In genomic region chr6:15250440-15251168, GRCh38 we compare ENCODE assay signal across 11 cellular contexts. TPM values are rescaled to one million over a fixed set of nuclear protein-coding genes. Genes with fewer than 3 reads are reported as not detected.
A peak's percentile ranks its signal among the peaks of the same experiment; 100 is the strongest.
DNase-seq lines count a peak whose midpoint lies in the region; ATAC-seq and TF ChIP-seq lines count a peak whose summit lies in the region.
"Had no signal": no experiment of that assay in that cellular context is flagged by ENCODE, and none has a peak within 500 bp of the region (broad histone marks: within the 10 kb centered on the region; RNA-seq: fewer than 3 reads in every experiment).

No MANE protein-coding gene starts in this region.

- POLR2A ChIA-PET in naive thymus-derived CD4-positive, alpha-beta T cell (lab: Charles Lee): interaction anchor here (0.7 to 1.9 kb wide), 5 partner anchors 11 to 154 kb away, joined by 3 to 6 read pairs (median 3); no protein-coding TSS in a partner anchor

- H3K4me3 ChIP-seq in HL-60 (replicated peaks; ENCODE audit: insufficient read depth, low read length) (no peak overlapping the region), thyroid gland (replicated peaks in 1 of 3) (no peak overlapping the region)
- no peak overlapping the region for H3K4me3 ChIP-seq in naive thymus-derived CD4-positive, alpha-beta T cell (ENCODE audit: low read length)

- no peaks in the 10 kb centered on the region for H3K9me3 ChIP-seq in naive thymus-derived CD4-positive, alpha-beta T cell (ENCODE audit: control insufficient read depth in 2 of 3, low read length in 3 of 3)
- no peaks in the 10 kb centered on the region for H3K9me3 ChIP-seq in thyroid gland

- no peak for TF ChIP-seq POLR2A in thyroid gland (IDR thresholded peaks at IDR 0.05)

- CTCF ChIA-PET in naive thymus-derived CD4-positive, alpha-beta T cell (lab: Charles Lee): no interaction called here

- peaks cover 0 to 6% (median 0%) of the 10 kb centered on the region in 3 experiments for H3K36me3 ChIP-seq in naive thymus-derived CD4-positive, alpha-beta T cell (ENCODE audit: control insufficient read depth in 2 of 3, insufficient read depth in 3 of 3, low read length in 3 of 3)
- H3K36me3 ChIP-seq in thyroid gland: no peaks in the 10 kb centered on the region

- peak overlapping the region; percentile 8 to 92 (median 72) for H3K27ac Mint-ChIP-seq in CD14-positive monocyte
- H3K27ac Mint-ChIP-seq in activated naive CD8-positive, alpha-beta T cell treated with anti-CD3 and anti-CD28 coated beads, Interleukin-2, amount 50 U/mL, for 24 hours: peak overlapping the region; percentile 95
- H3K27ac Mint-ChIP-seq in naive thymus-derived CD4-positive, alpha-beta T cell: peak overlapping the region; percentile 98 to 100 (median 100)

- in situ Hi-C loops in GM13976 (cut with MboI; ENCODE audit: low sequenced_read_pairs, unreplicated experiment): loop anchor here (10.0 kb wide), 1 partner anchor 74 kb away; no protein-coding TSS in a partner anchor

- peak overlapping the region in 1 of 2 donors; percentile 99 for H3K4me3 Mint-ChIP-seq in CD14-positive monocyte
- H3K4me3 Mint-ChIP-seq in activated naive CD8-positive, alpha-beta T cell treated with anti-CD3 and anti-CD28 coated beads, Interleukin-2, amount 50 U/mL, for 24 hours: peak overlapping the region; percentile 95
- peak overlapping the region in 8 of 10 donors; percentile 69 to 100 (median 94) for H3K4me3 Mint-ChIP-seq in naive thymus-derived CD4-positive, alpha-beta T cell

- TF ChIP-seq CTCF in CD14-positive monocyte (IDR thresholded peaks at IDR 0.05) (no peak), HL-60 (IDR thresholded peaks at IDR 0.05; ENCODE audit: insufficient read depth, low read length) (no peak), thyroid gland (IDR thresholded peaks at IDR 0.05) (no peak), GM13976 (IDR thresholded peaks at IDR 0.05; ENCODE audit: borderline replicate concordance, control extremely low read depth, extremely low read depth, insufficient read depth, missing control alignments) (no peak)

- H3K27ac ChIP-seq in HL-60 (replicated peaks): peak overlapping the region; percentile 61
- peak overlapping the region; percentile 90 for H3K27ac ChIP-seq in naive thymus-derived CD4-positive, alpha-beta T cell (ENCODE audit: low read depth, low read length)
- H3K27ac ChIP-seq in thyroid gland: peak overlapping the region in 1 of 3 donors; percentile 85

- WGBS in thyroid gland, 2 donors: 89 to 91% methylated on average over 12 of the region's 12 CpGs

- H3K36me3 Mint-ChIP-seq in CD14-positive monocyte: peaks cover 38 to 61% of the 10 kb centered on the region in 2 donors
- peaks cover 43% of the 10 kb centered on the region for H3K36me3 Mint-ChIP-seq in activated naive CD8-positive, alpha-beta T cell treated with anti-CD3 and anti-CD28 coated beads, Interleukin-2, amount 50 U/mL, for 24 hours (ENCODE audit: low read depth)
- H3K36me3 Mint-ChIP-seq in naive thymus-derived CD4-positive, alpha-beta T cell: peaks cover 3 to 22% (median 7%) of the 10 kb centered on the region in 5 donors

- intact Hi-C loops in CD14-positive monocyte (cut with micrococcal nuclease) (no loop called here), thyroid gland (cut with DNase I) (no loop called here)
- intact Hi-C loops in naive thymus-derived CD4-positive, alpha-beta T cell (cut with micrococcal nuclease): no loop called here

- peaks cover 30 to 45% of the 10 kb centered on the region in 2 donors for H3K4me1 ChIP-seq in naive thymus-derived CD4-positive, alpha-beta T cell (ENCODE audit: control insufficient read depth in 2 of 2, insufficient read depth in 2 of 2, low read length in 2 of 2)
- peaks cover 20 to 27% of the 10 kb centered on the region in 2 donors for H3K4me1 ChIP-seq in thyroid gland

- peaks cover 56% of the 10 kb centered on the region for H3K4me1 Mint-ChIP-seq in CD14-positive monocyte
- H3K4me1 Mint-ChIP-seq in activated naive CD8-positive, alpha-beta T cell treated with anti-CD3 and anti-CD28 coated beads, Interleukin-2, amount 50 U/mL, for 24 hours: peaks cover 71% of the 10 kb centered on the region
- peaks cover 59 to 81% (median 71%) of the 10 kb centered on the region in 7 donors for H3K4me1 Mint-ChIP-seq in naive thymus-derived CD4-positive, alpha-beta T cell

- no peak for DNase-seq in CD14-positive monocyte (ENCODE audit: low spot score)
- DNase-seq in HL-60 (ENCODE audit: low read depth in 1 of 2, low spot score in 1 of 2): no peak
- DNase-seq in activated naive CD8-positive, alpha-beta T cell treated with anti-CD3 and anti-CD28 coated beads, Interleukin-2, amount 50 U/mL, for 24 hours: no peak
- DNase-seq in naive thymus-derived CD4-positive, alpha-beta T cell: peak in 1 of 9 donors; percentile 14
- no peak for DNase-seq in thyroid gland
- no peak for DNase-seq in COLO668 (lab: John Stamatoyannopoulos, UW; ENCODE audit: unreplicated experiment)
- no peak for DNase-seq in GM13976 (ENCODE audit: low spot score)
- DNase-seq: DMS79, KG1, NCI-H2171 had no signal

- H3K27me3 ChIP-seq in HL-60 (ENCODE audit: insufficient read depth, poor library complexity, severe bottlenecking): no peaks in the 10 kb centered on the region
- no peaks in the 10 kb centered on the region for H3K27me3 ChIP-seq in naive thymus-derived CD4-positive, alpha-beta T cell (ENCODE audit: control insufficient read depth in 2 of 2, insufficient read depth in 2 of 2, low read length in 2 of 2)
- no peaks in the 10 kb centered on the region for H3K27me3 ChIP-seq in thyroid gland

- no peak for ATAC-seq in activated naive CD8-positive, alpha-beta T cell treated with anti-CD3 and anti-CD28 coated beads, Interleukin-2, amount 50 U/mL, for 24 hours
- no peak for ATAC-seq in naive thymus-derived CD4-positive, alpha-beta T cell
- ATAC-seq in GM21360 (IDR thresholded peaks at IDR 0.05; ENCODE audit: unreplicated experiment): no peak

- H3K9me3 Mint-ChIP-seq in CD14-positive monocyte: peaks cover 0 to 2% (median 0%) of the 10 kb centered on the region in 7 donors
- H3K9me3 Mint-ChIP-seq in activated naive CD8-positive, alpha-beta T cell treated with anti-CD3 and anti-CD28 coated beads, Interleukin-2, amount 50 U/mL, for 24 hours: no peaks in the 10 kb centered on the region
- peaks cover 0 to 6% (median 0%) of the 10 kb centered on the region in 11 donors for H3K9me3 Mint-ChIP-seq in naive thymus-derived CD4-positive, alpha-beta T cell

- no peaks in the 10 kb centered on the region for H3K27me3 Mint-ChIP-seq in CD14-positive monocyte (ENCODE audit: low read depth in 3 of 3)
- no peaks in the 10 kb centered on the region for H3K27me3 Mint-ChIP-seq in activated naive CD8-positive, alpha-beta T cell treated with anti-CD3 and anti-CD28 coated beads, Interleukin-2, amount 50 U/mL, for 24 hours
- H3K27me3 Mint-ChIP-seq in naive thymus-derived CD4-positive, alpha-beta T cell: peaks cover 0 to 2% (median 0%) of the 10 kb centered on the region in 5 donors

RNA-seq across cellular contexts. Expression of gene JARID2, which starts 4.7 kb away (rescaled TPM):
- 10 to 100 TPM in 1 of 2 donors, 1 to 10 TPM in 1; 6.8 to 12.5 TPM for polyA plus RNA-seq in CD14-positive monocyte
- 10 to 100 TPM; 23.4 to 39.6 (median 29.9) TPM for total RNA-seq in naive thymus-derived CD4-positive, alpha-beta T cell
- 10 to 100 TPM in 1 of 2 donors, 1 to 10 TPM in 1; 6.9 to 13.9 TPM for polyA plus RNA-seq in naive thymus-derived CD4-positive, alpha-beta T cell
- total RNA-seq in thyroid gland: 1 to 10 TPM; 6.6 to 8.1 (median 7.5) TPM
